8 cellular contexts compared by ENCODE assay signal in the genomic region with DNA sequence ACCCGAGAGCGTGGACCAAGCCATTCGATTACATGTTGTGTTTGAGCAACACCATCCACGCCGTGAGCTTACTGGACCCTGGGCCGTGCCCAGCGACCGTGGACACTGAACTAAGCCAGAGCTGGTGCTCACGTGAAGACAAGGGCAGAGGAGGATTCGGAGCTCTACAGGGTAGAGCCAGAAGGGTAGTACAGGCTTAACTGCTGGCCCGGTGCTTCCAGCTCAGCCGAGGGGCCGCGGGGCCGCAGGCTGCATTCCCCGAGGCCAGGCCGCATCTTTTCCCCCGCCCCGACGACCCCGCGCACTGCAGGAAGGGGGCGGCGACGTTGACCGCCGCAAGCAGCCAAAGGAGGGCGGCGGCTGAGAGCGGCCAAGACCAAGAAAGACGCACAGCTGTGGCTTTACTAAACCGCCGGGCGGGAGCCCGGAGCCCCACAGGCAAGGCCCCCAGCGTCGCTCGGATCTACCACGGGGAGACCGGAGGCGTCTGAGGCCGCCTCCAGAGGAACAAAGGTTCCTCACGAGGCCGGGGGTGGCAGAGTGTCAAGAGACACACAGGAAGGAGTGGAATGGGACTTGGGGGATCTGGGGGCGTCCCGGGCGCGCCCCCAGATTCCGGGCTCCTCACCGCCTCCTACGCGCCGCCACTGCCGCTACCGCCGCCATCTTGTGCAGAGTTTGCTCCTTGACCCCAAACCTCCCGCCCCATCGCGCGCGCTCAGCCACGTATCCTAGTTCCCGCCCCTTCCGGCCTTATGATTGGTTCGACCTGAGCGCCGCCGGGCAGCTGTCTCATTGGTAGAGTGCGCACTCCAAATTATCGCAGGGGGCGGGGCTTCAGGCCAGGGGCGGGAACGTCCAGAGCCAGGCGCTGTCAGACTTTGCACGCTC. TPM values are rescaled to one million over a fixed set of nuclear protein-coding genes. Genes with fewer than 3 reads are reported as not detected.
DNase-seq lines count a peak whose midpoint lies in the region; ATAC-seq and TF ChIP-seq lines count a peak whose summit lies in the region.

Gene GANAB (minus strand): TSS at position 680 of the 891 bp plus-strand sequence. CDS start 14 bp downstream, at position 666.

- H3K9me3 Mint-ChIP-seq in activated naive CD4-positive, alpha-beta T cell treated with anti-CD3 and anti-CD28 coated beads, Interleukin-2, amount 50 U/mL, for 24 hours = no peaks in the 10 kb centered on the region

- no peaks in the 10 kb centered on the region for H3K27me3 Mint-ChIP-seq in activated naive CD4-positive, alpha-beta T cell treated with anti-CD3 and anti-CD28 coated beads, Interleukin-2, amount 50 U/mL, for 24 hours

- H3K36me3 Mint-ChIP-seq in activated naive CD4-positive, alpha-beta T cell treated with anti-CD3 and anti-CD28 coated beads, Interleukin-2, amount 50 U/mL, for 24 hours = peaks cover 4% of the 10 kb centered on the region

- H3K4me1 Mint-ChIP-seq in activated naive CD4-positive, alpha-beta T cell treated with anti-CD3 and anti-CD28 coated beads, Interleukin-2, amount 50 U/mL, for 24 hours = peaks cover 32% of the 10 kb centered on the region

- peak within 1 kb of the TSS; percentile 100 for H3K4me3 Mint-ChIP-seq in activated naive CD4-positive, alpha-beta T cell treated with anti-CD3 and anti-CD28 coated beads, Interleukin-2, amount 50 U/mL, for 24 hours

- H3K27ac ChIP-seq in temporal lobe (ENCODE audit: low read depth, low read length) = peak within 1 kb of the TSS; percentile 70

- DNase-seq in GM04503 (ENCODE audit: low read depth) (peak; percentile 87), NCI-H1092 (lab: John Stamatoyannopoulos, UW) (peak; percentile 99), globus pallidus (ENCODE audit: low spot score) (peak; percentile 98), occipital lobe (lab: John Stamatoyannopoulos, UW) (peak; percentile 98)

- ATAC-seq in HG02588 (IDR thresholded peaks at IDR 0.05; ENCODE audit: unreplicated experiment) = peak; percentile 83
- peak; percentile 99 for ATAC-seq in SK-N-SH treated with all-trans-retinoic acid at 6 μM for 48 hours

- peak within 1 kb of the TSS; percentile 96 for H3K27ac Mint-ChIP-seq in activated naive CD4-positive, alpha-beta T cell treated with anti-CD3 and anti-CD28 coated beads, Interleukin-2, amount 50 U/mL, for 24 hours

TF ChIP-seq in SK-N-SH treated with all-trans-retinoic acid at 6 μM for 48 hours, 23 proteins besides CTCF, POLR2A, EP300 and RAD21:
- TF ChIP-seq GLIS3 (CRISPR knock-in tag; IDR thresholded peaks at IDR 0.05) = 0 out of 2 replicates have a peak, but pooled peaks have one; percentile 39
- TF ChIP-seq SNAI2 (CRISPR knock-in tag; IDR thresholded peaks at IDR 0.05) = no peak

RNA-seq across cellular contexts. Expression of gene GANAB, which starts in this region (rescaled TPM):
- total RNA-seq in occipital lobe (61.8 TPM), temporal lobe (69.3 TPM)

Comparison
In these comparisons a context has a peak if more than half of its experiments do, and no peak if none do; other contexts are left out.
1. Peak in every context shown above with its lines: DNase-seq, ATAC-seq and H3K27ac ChIP-seq.